Comparison of ENCODE assay signal across 7 cellular contexts in genomic region chr11:34468209-34468841, GRCh38.
A peak's percentile ranks its signal among the peaks of the same experiment; 100 is the strongest.
DNase-seq lines count a peak whose midpoint lies in the region; ATAC-seq and TF ChIP-seq lines count a peak whose summit lies in the region.

No MANE protein-coding gene starts in this region.

- no peak overlapping the region for H3K9ac ChIP-seq in KMS-11

- no peak overlapping the region for H3K4me2 ChIP-seq in KMS-11

- H2AFZ ChIP-seq in KMS-11 (ENCODE audit: low read depth), result no peak overlapping the region

- no peaks in the 10 kb centered on the region for H3K4me1 ChIP-seq in KMS-11 (ENCODE audit: low read depth, poor library complexity, severe bottlenecking)

- no peak overlapping the region for H3K27ac ChIP-seq in KMS-11

- H3K36me3 ChIP-seq in KMS-11 (ENCODE audit: insufficient read depth), result no peaks in the 10 kb centered on the region

- DNase-seq in GF-D8 (lab: John Stamatoyannopoulos, UW) (peak; percentile 31), foreskin fibroblast (peak; percentile 13 to 53)
- DNase-seq in activated CD4-positive, alpha-beta T cell treated with anti-CD3 and anti-CD28 coated beads, Interleukin-2, amount 50 U/mL, for 1 hour, result peak; percentile 31
- DNase-seq in stimulated activated CD4-positive, alpha-beta T cell treated with anti-CD3 and anti-CD28 coated beads, Interleukin-4, amount 100 ng/mL, for 4 hours, result peak; percentile 16 to 18

- H3K79me2 ChIP-seq in KMS-11 (ENCODE audit: insufficient read depth, low read depth), result no peaks in the 10 kb centered on the region

- no peak overlapping the region for H3K4me3 ChIP-seq in KMS-11 (IDR thresholded peaks at IDR 0.05; ENCODE audit: insufficient read depth, low read depth, low read length)
- no peak overlapping the region for H3K4me3 ChIP-seq in foreskin fibroblast (ENCODE audit: low read depth in 1 of 2, low read length in 2 of 2)

- TF ChIP-seq CTCF in KMS-11 (conservative IDR thresholded peaks at IDR 0.05; ENCODE audit: low read depth, low read length), result peak; percentile 80
- peak; percentile 58 for TF ChIP-seq CTCF in foreskin fibroblast (IDR thresholded peaks at IDR 0.05; ENCODE audit: low read depth, low read length)

- no peaks in the 10 kb centered on the region for H3K27me3 ChIP-seq in KMS-11 (ENCODE audit: insufficient read depth, low read depth)

- H4K20me1 ChIP-seq in KMS-11 (ENCODE audit: insufficient read depth), result no peaks in the 10 kb centered on the region

- ATAC-seq in GM21526 (IDR thresholded peaks at IDR 0.05; ENCODE audit: low FRiP score, unreplicated experiment) (no peak), GM21528 (IDR thresholded peaks at IDR 0.05; ENCODE audit: low FRiP score, unreplicated experiment) (no peak)
